Comparison of ENCODE assay signal across 11 cellular contexts in genomic region chr2:47654790-47655562, GRCh38.
DNase-seq lines count a peak whose midpoint lies in the region; ATAC-seq lines count a peak whose summit lies in the region.
"Had no signal": no experiment of that assay in that cellular context is flagged by ENCODE, and none has a peak within 500 bp of the region (broad histone marks: within the 10 kb centered on the region; RNA-seq: fewer than 3 reads in every experiment).

No MANE protein-coding gene starts in this region.

- H3K4me1 Mint-ChIP-seq in stimulated activated memory B cell treated with anti-CD40 and anti-IgM and Interleukin-4, amounts not matched to agents 10 μg/mL and 1 μg/mL and 100 μg/mL, for 72 hours, result peaks cover 61% of the 10 kb centered on the region
- H3K4me1 Mint-ChIP-seq in activated T-helper 17 cell treated with anti-CD3 and anti-CD28 coated beads, Interleukin-2, amount 50 U/mL, for 72 hours, result no peaks in the 10 kb centered on the region

- no peaks in the 10 kb centered on the region for H3K9me3 Mint-ChIP-seq in stimulated activated memory B cell treated with anti-CD40 and anti-IgM and Interleukin-4, amounts not matched to agents 10 μg/mL and 1 μg/mL and 100 μg/mL, for 72 hours
- H3K9me3 Mint-ChIP-seq in activated T-helper 17 cell treated with anti-CD3 and anti-CD28 coated beads, Interleukin-2, amount 50 U/mL, for 72 hours, result no peaks in the 10 kb centered on the region
- H3K9me3 Mint-ChIP-seq: mesothelial cell of epicardium; stimulated activated naive CD8-positive, alpha-beta T cell treated with anti-CD3 and anti-CD28 coated beads, Interleukin-15, Interleukin-2, amounts not matched to agents 100 ng/mL and 50 ng/mL, for 24 hours had no signal

- peak overlapping the region; percentile 22 for H3K4me3 Mint-ChIP-seq in stimulated activated memory B cell treated with anti-CD40 and anti-IgM and Interleukin-4, amounts not matched to agents 10 μg/mL and 1 μg/mL and 100 μg/mL, for 72 hours
- H3K4me3 Mint-ChIP-seq in activated T-helper 17 cell treated with anti-CD3 and anti-CD28 coated beads, Interleukin-2, amount 50 U/mL, for 72 hours, result no peak overlapping the region
- H3K4me3 Mint-ChIP-seq: mesothelial cell of epicardium; stimulated activated naive CD8-positive, alpha-beta T cell treated with anti-CD3 and anti-CD28 coated beads, Interleukin-15, Interleukin-2, amounts not matched to agents 100 ng/mL and 50 ng/mL, for 24 hours had no signal

- peak; percentile 77 for ATAC-seq in HG02970 (IDR thresholded peaks at IDR 0.05; ENCODE audit: low FRiP score, unreplicated experiment)
- ATAC-seq in stimulated activated memory B cell treated with anti-CD40 and anti-IgM and Interleukin-4, amounts not matched to agents 10 μg/mL and 1 μg/mL and 100 μg/mL, for 72 hours, result peak; percentile 96
- no peak for ATAC-seq in activated T-helper 17 cell treated with anti-CD3 and anti-CD28 coated beads, Interleukin-2, amount 50 U/mL, for 72 hours (replicated peaks)

- DNase-seq in NCI-H1436 treated with DMSO at 0.1 percent for 48 hours (lab: John Stamatoyannopoulos, UW), result peak; percentile 16
- DNase-seq in NCI-H1436 (lab: John Stamatoyannopoulos, UW), result no peak
- DNase-seq in NCI-H526 (lab: John Stamatoyannopoulos, UW), result peak; percentile 80 to 90
- DNase-seq in activated CD8-positive, alpha-beta memory T cell treated with anti-CD3 and anti-CD28 coated beads, Interleukin-2, amount 50 U/mL, for 4 hours, result no peak
- DNase-seq in COR-L47 (lab: John Stamatoyannopoulos, UW), result no peak
- DNase-seq: 8988T had no signal

- no peaks in the 10 kb centered on the region for H3K27me3 Mint-ChIP-seq in stimulated activated memory B cell treated with anti-CD40 and anti-IgM and Interleukin-4, amounts not matched to agents 10 μg/mL and 1 μg/mL and 100 μg/mL, for 72 hours
- peaks cover 4% of the 10 kb centered on the region for H3K27me3 Mint-ChIP-seq in activated T-helper 17 cell treated with anti-CD3 and anti-CD28 coated beads, Interleukin-2, amount 50 U/mL, for 72 hours
- H3K27me3 Mint-ChIP-seq: stimulated activated naive CD8-positive, alpha-beta T cell treated with anti-CD3 and anti-CD28 coated beads, Interleukin-15, Interleukin-2, amounts not matched to agents 100 ng/mL and 50 ng/mL, for 24 hours had no signal

- no peaks in the 10 kb centered on the region for H3K36me3 Mint-ChIP-seq in stimulated activated memory B cell treated with anti-CD40 and anti-IgM and Interleukin-4, amounts not matched to agents 10 μg/mL and 1 μg/mL and 100 μg/mL, for 72 hours
- H3K36me3 Mint-ChIP-seq in activated T-helper 17 cell treated with anti-CD3 and anti-CD28 coated beads, Interleukin-2, amount 50 U/mL, for 72 hours (ENCODE audit: low read depth), result no peaks in the 10 kb centered on the region
- H3K36me3 Mint-ChIP-seq: mesothelial cell of epicardium had no signal

- H3K27ac Mint-ChIP-seq in stimulated activated memory B cell treated with anti-CD40 and anti-IgM and Interleukin-4, amounts not matched to agents 10 μg/mL and 1 μg/mL and 100 μg/mL, for 72 hours, result peak overlapping the region; percentile 87
- no peak overlapping the region for H3K27ac Mint-ChIP-seq in activated T-helper 17 cell treated with anti-CD3 and anti-CD28 coated beads, Interleukin-2, amount 50 U/mL, for 72 hours
- H3K27ac Mint-ChIP-seq: mesothelial cell of epicardium; stimulated activated naive CD8-positive, alpha-beta T cell treated with anti-CD3 and anti-CD28 coated beads, Interleukin-15, Interleukin-2, amounts not matched to agents 100 ng/mL and 50 ng/mL, for 24 hours had no signal

Comparison
In these comparisons a context has a peak if more than half of its experiments do, and no peak if none do; other contexts are left out.
1. DNase-seq: peak in NCI-H1436 treated with DMSO at 0.1 percent for 48 hours (single experiment) and NCI-H526 (2 of 2); none in NCI-H1436 (single experiment), activated CD8-positive, alpha-beta memory T cell treated with anti-CD3 and anti-CD28 coated beads, Interleukin-2, amount 50 U/mL, for 4 hours (single experiment) and COR-L47 (single experiment).